In the genomic region with DNA sequence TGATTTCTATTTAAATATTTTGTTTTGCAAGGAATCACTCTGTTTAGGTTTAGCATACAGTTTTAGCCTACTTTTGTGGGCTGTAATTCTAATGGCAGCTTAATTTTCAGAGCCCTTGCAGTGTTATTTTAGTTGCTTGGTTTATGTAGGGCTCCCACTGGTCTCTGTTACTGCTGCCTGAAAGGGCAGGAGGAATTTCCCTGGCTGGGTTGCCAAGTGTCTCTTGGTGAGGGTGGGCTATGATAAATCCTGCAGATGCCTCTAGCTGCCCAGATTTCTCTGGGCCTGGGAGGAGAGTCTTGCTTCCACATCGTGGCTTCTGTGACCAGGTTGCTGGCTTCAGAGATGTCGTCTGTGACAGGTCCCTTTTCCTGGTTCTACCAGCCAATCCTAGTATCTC, we compare ENCODE assay signal across 23 cellular contexts. TPM values are rescaled to one million over a fixed set of nuclear protein-coding genes. Genes with fewer than 3 reads are reported as not detected.
"Had no signal": no experiment of that assay in that cellular context is flagged by ENCODE, and none has a peak within 500 bp of the region (broad histone marks: within the 10 kb centered on the region; RNA-seq: fewer than 3 reads in every experiment).

No MANE protein-coding gene starts in this region.

- H3K36me3 Mint-ChIP-seq: stimulated activated effector memory CD8-positive, alpha-beta T cell treated with anti-CD3 and anti-CD28 coated beads, Interleukin-12 subunit alpha, Interleukin-12 subunit beta, amount 100 ng/mL, for 72 hours had no signal

- ATAC-seq: gastroesophageal sphincter; naive thymus-derived CD4-positive, alpha-beta T cell; pancreas; right lobe of liver; stimulated activated effector memory CD8-positive, alpha-beta T cell treated with anti-CD3 and anti-CD28 coated beads, Interleukin-12 subunit alpha, Interleukin-12 subunit beta, amount 100 ng/mL, for 72 hours; stimulated activated naive CD8-positive, alpha-beta T cell treated with anti-CD3 and anti-CD28 coated beads, Interleukin-15, Interleukin-2, amounts not matched to agents 100 U/mL and 50 U/mL, for 24 hours; upper lobe of right lung had no signal

- H3K4me3 Mint-ChIP-seq: naive thymus-derived CD4-positive, alpha-beta T cell; nephron progenitor cell; stimulated activated effector memory CD8-positive, alpha-beta T cell treated with anti-CD3 and anti-CD28 coated beads, Interleukin-12 subunit alpha, Interleukin-12 subunit beta, amount 100 ng/mL, for 72 hours had no signal

- H3K27ac Mint-ChIP-seq: naive thymus-derived CD4-positive, alpha-beta T cell; nephron progenitor cell; stimulated activated effector memory CD8-positive, alpha-beta T cell treated with anti-CD3 and anti-CD28 coated beads, Interleukin-12 subunit alpha, Interleukin-12 subunit beta, amount 100 ng/mL, for 72 hours had no signal

- DNase-seq: colonic mucosa; dermis blood vessel endothelial cell; esophagus squamous epithelium; foreskin fibroblast; kidney glomerular epithelial cell; naive thymus-derived CD4-positive, alpha-beta T cell; nephron progenitor cell; nucleus accumbens; pancreas; right lobe of liver; stimulated activated CD4-positive, alpha-beta T cell treated with anti-CD3 and anti-CD28 coated beads, Interleukin-4, amount 100 ng/mL, for 1 hour; stimulated activated CD8-positive, alpha-beta memory T cell treated with anti-CD3 and anti-CD28 coated beads, Interleukin-4, amount 100 ng/mL, for 48 hours; stimulated activated naive CD8-positive, alpha-beta T cell treated with anti-CD3 and anti-CD28 coated beads, Interleukin-15, Interleukin-2, amounts not matched to agents 100 U/mL and 50 U/mL, for 24 hours; tibial artery; upper lobe of right lung had no signal

- H3K4me1 Mint-ChIP-seq: nephron progenitor cell had no signal

- H3K4me3 ChIP-seq: colonic mucosa, esophagus squamous epithelium, gastroesophageal sphincter, hepatocyte, pancreas, prostate gland, right lobe of liver, suprapubic skin, tibial artery, upper lobe of right lung, vagina had no signal

- FAIRE-seq: pancreas had no signal

RNA-seq across cellular contexts. Expression of gene ILDR1, which starts 36.2 kb away (rescaled TPM):
- total RNA-seq: dermis blood vessel endothelial cell, lung microvascular endothelial cell, mesenteric fat pad had no signal
- polyA plus RNA-seq: naive thymus-derived CD4-positive, alpha-beta T cell had no signal
